Comparison of ENCODE assay signal across 10 cellular contexts in the genomic region with DNA sequence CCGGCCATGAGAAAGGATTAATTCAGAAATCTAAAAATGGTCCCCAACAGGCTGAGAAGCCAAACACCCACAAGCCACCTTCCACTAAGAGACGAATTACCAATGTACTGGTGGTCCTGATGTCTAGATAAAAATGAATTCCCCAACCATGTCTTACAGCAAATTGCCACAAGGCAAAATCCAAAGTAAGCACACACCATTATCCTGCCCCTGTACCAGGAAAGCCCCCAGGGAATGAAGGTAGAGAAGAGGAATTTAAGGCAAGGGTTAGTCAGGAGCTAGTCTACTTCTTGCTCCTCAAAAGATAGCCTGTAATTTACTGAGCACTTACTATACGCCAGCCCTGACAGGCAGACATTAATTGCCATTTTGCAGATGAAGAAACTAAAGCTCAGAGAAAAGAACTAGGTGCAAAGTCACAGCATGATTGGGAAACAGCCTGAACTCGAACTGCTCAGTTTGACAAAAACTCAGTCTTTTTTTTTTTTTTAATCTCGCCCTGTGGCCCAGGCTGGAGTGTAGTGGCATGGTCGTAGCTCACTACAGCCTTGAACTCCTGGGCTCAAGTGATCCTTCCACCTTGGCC.
DNase-seq lines count a peak whose midpoint lies in the region; ATAC-seq and TF ChIP-seq lines count a peak whose summit lies in the region.
"Had no signal": no experiment of that assay in that cellular context is flagged by ENCODE, and none has a peak within 500 bp of the region (broad histone marks: within the 10 kb centered on the region; RNA-seq: fewer than 3 reads in every experiment).

No MANE protein-coding gene starts in this region.

- ATAC-seq in right cardiac atrium: no peak
- ATAC-seq in Right ventricle myocardium superior (ENCODE audit: poor library complexity): no peak
- ATAC-seq in GM21529 (IDR thresholded peaks at IDR 0.05; ENCODE audit: unreplicated experiment): no peak

- no peak overlapping the region for H3K4me3 ChIP-seq in right cardiac atrium (ENCODE audit: low read length)
- peak overlapping the region in 1 of 2 donors; percentile 16 for H3K4me3 ChIP-seq in ascending aorta
- no peak overlapping the region for H3K4me3 ChIP-seq in muscle layer of colon (ENCODE audit: low read depth in 1 of 2, low read length in 2 of 2)

- H3K9me3 ChIP-seq in right cardiac atrium (ENCODE audit: control insufficient read depth, low read length) (no peaks in the 10 kb centered on the region), ascending aorta (no peaks in the 10 kb centered on the region), muscle layer of colon (ENCODE audit: low read length) (no peaks in the 10 kb centered on the region)

- WGBS in right cardiac atrium: 81% methylated on average over 6 of the region's 6 CpGs

- H3K9ac ChIP-seq in muscle layer of colon (ENCODE audit: low read length): no peak overlapping the region

- intact Hi-C loops in right cardiac atrium (cut with DNase I) (loop anchor here in 1 of 4 donors (10.0 kb wide), 1 partner anchor 59 kb away; no protein-coding TSS in a partner anchor), Right ventricle myocardium superior (cut with DNase I) (no loop called here), ascending aorta (cut with DNase I) (no loop called here)

- H3K27ac ChIP-seq in right cardiac atrium (ENCODE audit: low read length) (peak overlapping the region; percentile 23), ascending aorta (peak overlapping the region; percentile 93 to 96), muscle layer of colon (ENCODE audit: low read depth, low read length) (peak overlapping the region; percentile 19)

- H3K36me3 ChIP-seq in ascending aorta: no peaks in the 10 kb centered on the region
- no peaks in the 10 kb centered on the region for H3K36me3 ChIP-seq in muscle layer of colon (ENCODE audit: insufficient read depth, low read length)

- DNase-seq in right cardiac atrium (no peak), Right ventricle myocardium superior (no peak), ascending aorta (ENCODE audit: low spot score in 2 of 2) (no peak), HuH-7.5 (ENCODE audit: low spot score) (no peak), OCI-M1 (lab: John Stamatoyannopoulos, UW) (no peak)
- no peak for DNase-seq in stimulated activated CD8-positive, alpha-beta memory T cell treated with anti-CD3 and anti-CD28 coated beads, Interleukin-4, amount 100 ng/mL, for 48 hours
- DNase-seq: amniotic stem cell, NCI-H1694 had no signal

- H3K27me3 ChIP-seq in right cardiac atrium (ENCODE audit: control insufficient read depth, insufficient read depth) (no peaks in the 10 kb centered on the region), ascending aorta (no peaks in the 10 kb centered on the region), muscle layer of colon (ENCODE audit: control insufficient read depth in 1 of 2, insufficient read depth in 2 of 2, low read length in 2 of 2) (no peaks in the 10 kb centered on the region)

- no peak for TF ChIP-seq CTCF in ascending aorta (IDR thresholded peaks at IDR 0.05)

- peaks cover 41% of the 10 kb centered on the region for H3K4me1 ChIP-seq in right cardiac atrium (ENCODE audit: control insufficient read depth, insufficient read depth, low read length)
- H3K4me1 ChIP-seq in ascending aorta: peaks cover 39 to 91% of the 10 kb centered on the region in 2 donors
- H3K4me1 ChIP-seq in muscle layer of colon (ENCODE audit: insufficient read depth, low read length): peaks cover 68% of the 10 kb centered on the region

Comparison
In these comparisons a context has a peak if more than half of its experiments do, and no peak if none do; other contexts are left out.
1. H3K27ac ChIP-seq: peak in every context shown above with its lines; median percentile 94 in ascending aorta; 23 in right cardiac atrium; 19 in muscle layer of colon.